18 cellular contexts compared by ENCODE assay signal in genomic region chr12:132471858-132472255, GRCh38. TPM values are rescaled to one million over a fixed set of nuclear protein-coding genes. Genes with fewer than 3 reads are reported as not detected.
DNase-seq lines count a peak whose midpoint lies in the region; ATAC-seq and TF ChIP-seq lines count a peak whose summit lies in the region.
"Had no signal": no experiment of that assay in that cellular context is flagged by ENCODE, and none has a peak within 500 bp of the region (broad histone marks: within the 10 kb centered on the region; RNA-seq: fewer than 3 reads in every experiment).

No MANE protein-coding gene starts in this region.

- peaks cover 47% of the 10 kb centered on the region for H3K4me1 Mint-ChIP-seq in activated naive CD4-positive, alpha-beta T cell treated with anti-CD3 and anti-CD28 coated beads, Interleukin-2, amount 50 U/mL, for 24 hours
- H3K4me1 Mint-ChIP-seq in activated naive CD8-positive, alpha-beta T cell treated with anti-CD3 and anti-CD28 coated beads, Interleukin-2, amount 50 U/mL, for 24 hours, result peaks cover 56% of the 10 kb centered on the region
- H3K4me1 Mint-ChIP-seq in type B pancreatic cell (ENCODE audit: unreplicated experiment), result peaks cover 10% of the 10 kb centered on the region

- H2BK12ac ChIP-seq in neuronal stem cell (ENCODE audit: low read length), result no peak overlapping the region

- H3K4ac ChIP-seq in neuronal stem cell (ENCODE audit: low read length), result no peak overlapping the region

- H4K8ac ChIP-seq in neuronal stem cell (ENCODE audit: low read depth, low read length), result no peak overlapping the region

- ATAC-seq in activated naive CD8-positive, alpha-beta T cell treated with anti-CD3 and anti-CD28 coated beads, Interleukin-2, amount 50 U/mL, for 24 hours, result no peak

- no peak overlapping the region for H3K23ac ChIP-seq in neuronal stem cell (ENCODE audit: low read depth, low read length, poor library complexity)

- H3K4me1 ChIP-seq in neuronal stem cell (ENCODE audit: control insufficient read depth in 2 of 2, insufficient read depth in 1 of 2, low read depth in 1 of 2, low read length in 2 of 2) (peaks cover 0 to 2% of the 10 kb centered on the region in 2 donors), colonic mucosa (no peaks in the 10 kb centered on the region)
- H3K4me1 ChIP-seq: sigmoid colon, uterus had no signal

- WGBS in neuronal stem cell (ENCODE audit: extremely low coverage in 2 of 2, insufficient read length in 2 of 2, insufficient replicate concordance in 1 of 2), 2 donors, result no CpG with 5 or more reads among the region's 16 CpGs

- peak overlapping the region; percentile 72 for H3K27ac ChIP-seq in HL-60 (replicated peaks)
- H3K27ac ChIP-seq in neuronal stem cell (replicated peaks; ENCODE audit: low read length), result no peak overlapping the region
- no peak overlapping the region for H3K27ac ChIP-seq in colonic mucosa
- H3K27ac ChIP-seq: cardiac muscle cell, left lung, sigmoid colon, uterus had no signal

- H3K14ac ChIP-seq in neuronal stem cell (ENCODE audit: low read length), result no peak overlapping the region

- no peak overlapping the region for H2BK15ac ChIP-seq in neuronal stem cell (ENCODE audit: low read length)

- H2AFZ ChIP-seq in neuronal stem cell (ENCODE audit: low read length), result no peak overlapping the region

- no peak overlapping the region for H2AK5ac ChIP-seq in neuronal stem cell (ENCODE audit: low read depth, low read length)

- H3K36me3 ChIP-seq in neuronal stem cell (replicated peaks in 1 of 2; ENCODE audit: control insufficient read depth in 2 of 2, insufficient read depth in 2 of 2, low read length in 2 of 2) (no peaks in the 10 kb centered on the region), colonic mucosa (no peaks in the 10 kb centered on the region)
- H3K36me3 ChIP-seq: cardiac muscle cell, esophagus squamous epithelium, left lung, sigmoid colon, uterus had no signal

- H3K27me3 ChIP-seq in HL-60 (ENCODE audit: insufficient read depth, poor library complexity, severe bottlenecking), result no peaks in the 10 kb centered on the region
- H3K27me3 ChIP-seq in neuronal stem cell (ENCODE audit: control insufficient read depth in 3 of 3, insufficient read depth in 3 of 3, low read depth in 1 of 3, low read length in 3 of 3), result no peaks in the 10 kb centered on the region
- no peaks in the 10 kb centered on the region for H3K27me3 ChIP-seq in colonic mucosa
- H3K27me3 ChIP-seq: cardiac muscle cell had no signal

- intact Hi-C loops in colonic mucosa (cut with DNase I), result no loop called here

- no peaks in the 10 kb centered on the region for H3K79me1 ChIP-seq in neuronal stem cell (ENCODE audit: low read depth, low read length)

- H2BK5ac ChIP-seq in neuronal stem cell (ENCODE audit: low read length), result no peak overlapping the region

- peak overlapping the region; percentile 84 for H3K18ac ChIP-seq in neuronal stem cell (ENCODE audit: low read length)

- no peaks in the 10 kb centered on the region for H3K36me3 Mint-ChIP-seq in activated naive CD4-positive, alpha-beta T cell treated with anti-CD3 and anti-CD28 coated beads, Interleukin-2, amount 50 U/mL, for 24 hours
- H3K36me3 Mint-ChIP-seq in activated naive CD8-positive, alpha-beta T cell treated with anti-CD3 and anti-CD28 coated beads, Interleukin-2, amount 50 U/mL, for 24 hours (ENCODE audit: low read depth), result no peaks in the 10 kb centered on the region
- no peaks in the 10 kb centered on the region for H3K36me3 Mint-ChIP-seq in type B pancreatic cell

- H3K9me3 Mint-ChIP-seq in activated naive CD4-positive, alpha-beta T cell treated with anti-CD3 and anti-CD28 coated beads, Interleukin-2, amount 50 U/mL, for 24 hours, result no peaks in the 10 kb centered on the region
- no peaks in the 10 kb centered on the region for H3K9me3 Mint-ChIP-seq in activated naive CD8-positive, alpha-beta T cell treated with anti-CD3 and anti-CD28 coated beads, Interleukin-2, amount 50 U/mL, for 24 hours
- no peaks in the 10 kb centered on the region for H3K9me3 Mint-ChIP-seq in type B pancreatic cell

- H3K9ac ChIP-seq in neuronal stem cell (ENCODE audit: low read depth, low read length, poor library complexity) (no peak overlapping the region), colonic mucosa (ENCODE audit: low read depth in 2 of 2, low read length in 2 of 2) (no peak overlapping the region)

- H3K27ac Mint-ChIP-seq in activated naive CD4-positive, alpha-beta T cell treated with anti-CD3 and anti-CD28 coated beads, Interleukin-2, amount 50 U/mL, for 24 hours, result peak overlapping the region; percentile 74
- H3K27ac Mint-ChIP-seq in activated naive CD8-positive, alpha-beta T cell treated with anti-CD3 and anti-CD28 coated beads, Interleukin-2, amount 50 U/mL, for 24 hours, result peak overlapping the region; percentile 73
- no peak overlapping the region for H3K27ac Mint-ChIP-seq in type B pancreatic cell

- H3K4me3 Mint-ChIP-seq in activated naive CD4-positive, alpha-beta T cell treated with anti-CD3 and anti-CD28 coated beads, Interleukin-2, amount 50 U/mL, for 24 hours, result peak overlapping the region; percentile 72
- peak overlapping the region; percentile 72 for H3K4me3 Mint-ChIP-seq in activated naive CD8-positive, alpha-beta T cell treated with anti-CD3 and anti-CD28 coated beads, Interleukin-2, amount 50 U/mL, for 24 hours
- no peak overlapping the region for H3K4me3 Mint-ChIP-seq in type B pancreatic cell

- H4K91ac ChIP-seq in neuronal stem cell (ENCODE audit: low read depth, low read length, poor library complexity), result no peak overlapping the region

- no peaks in the 10 kb centered on the region for H3K27me3 Mint-ChIP-seq in activated naive CD4-positive, alpha-beta T cell treated with anti-CD3 and anti-CD28 coated beads, Interleukin-2, amount 50 U/mL, for 24 hours
- peaks cover 2% of the 10 kb centered on the region for H3K27me3 Mint-ChIP-seq in activated naive CD8-positive, alpha-beta T cell treated with anti-CD3 and anti-CD28 coated beads, Interleukin-2, amount 50 U/mL, for 24 hours
- H3K27me3 Mint-ChIP-seq in type B pancreatic cell, result peaks cover 33% of the 10 kb centered on the region

- DNase-seq in activated naive CD4-positive, alpha-beta T cell treated with Interleukin-2 at 50 U/mL for 16 hours, result no peak
- no peak for DNase-seq in HL-60 (ENCODE audit: low read depth in 1 of 2, low spot score in 1 of 2)
- DNase-seq in activated naive CD8-positive, alpha-beta T cell treated with anti-CD3 and anti-CD28 coated beads, Interleukin-2, amount 50 U/mL, for 24 hours, result no peak
- no peak for DNase-seq in neuronal stem cell (ENCODE audit: low spot score)
- DNase-seq in colonic mucosa, result no peak
- DNase-seq in type B pancreatic cell (ENCODE audit: extremely low spot score, unreplicated experiment), result no peak
- DNase-seq in activated gamma-delta T cell treated with Interleukin-2 at 50 U/mL for 16 hours, result no peak
- DNase-seq: activated CD4-positive, CD25-positive, alpha-beta regulatory T cell treated with anti-CD3 and anti-CD28 coated beads, Interleukin-2, amount 50 U/mL, for 72 hours; effector CD4-positive, alpha-beta T cell; esophagus squamous epithelium; NCI-H1694; sigmoid colon; stimulated activated CD4-positive, alpha-beta T cell treated with anti-CD3 and anti-CD28 coated beads, Interleukin-1b, Interleukin-23, amount 100 ng/mL, for 48 hours; uterus had no signal

- no peak for TF ChIP-seq CTCF in HL-60 (IDR thresholded peaks at IDR 0.05; ENCODE audit: insufficient read depth, low read length)
- no peak for TF ChIP-seq CTCF in colonic mucosa (IDR thresholded peaks at IDR 0.05)
- TF ChIP-seq CTCF in type B pancreatic cell (conservative IDR thresholded peaks at IDR 0.05), result no peak

- H3K9me3 ChIP-seq in neuronal stem cell (replicated peaks in 1 of 2; ENCODE audit: control insufficient read depth in 2 of 2, insufficient read depth in 1 of 2, low read depth in 1 of 2, low read length in 2 of 2), result peaks cover 9 to 10% of the 10 kb centered on the region in 2 donors
- H3K9me3 ChIP-seq in colonic mucosa, result no peaks in the 10 kb centered on the region
- H3K9me3 ChIP-seq: esophagus squamous epithelium, left lung, mucosa of descending colon, sigmoid colon, uterus had no signal

- H2BK120ac ChIP-seq in neuronal stem cell (ENCODE audit: low read depth, low read length), result no peak overlapping the region

- H3K4me2 ChIP-seq in neuronal stem cell (ENCODE audit: insufficient read depth, low read length, poor library complexity, severe bottlenecking), result no peak overlapping the region

- H3K4me3 ChIP-seq in HL-60 (replicated peaks; ENCODE audit: insufficient read depth, low read length) (peak overlapping the region; percentile 34; the same call in 1 of the 2 replicates), neuronal stem cell (ENCODE audit: low read length in 2 of 2) (no peak overlapping the region), colonic mucosa (no peak overlapping the region)
- H3K4me3 ChIP-seq: cardiac muscle cell, esophagus squamous epithelium, left lung, mucosa of descending colon, sigmoid colon, uterus had no signal

RNA-seq across cellular contexts. Expression of gene FBRSL1, which starts 18.1 kb away (rescaled TPM):
- polyA plus RNA-seq in neuronal stem cell (2013, experiment 1 of 2), result 61.7 TPM
- 70.1 TPM for polyA plus RNA-seq in neuronal stem cell (2013, experiment 2 of 2)
- total RNA-seq in colonic mucosa (100 to 1,000 TPM in 1 of 2 donors, 10 to 100 TPM in 1; 51.9 to 101 TPM), type B pancreatic cell (ENCODE audit: low replicate concordance) (108 TPM in 2 replicates)
